Comparison of ENCODE assay signal across 9 cellular contexts in genomic region chr17:74776990-74777389, GRCh38. TPM values are rescaled to one million over a fixed set of nuclear protein-coding genes. Genes with fewer than 3 reads are reported as not detected.
DNase-seq lines count a peak whose midpoint lies in the region; ATAC-seq and TF ChIP-seq lines count a peak whose summit lies in the region.
"Had no signal": no experiment of that assay in that cellular context is flagged by ENCODE, and none has a peak within 500 bp of the region (broad histone marks: within the 10 kb centered on the region; RNA-seq: fewer than 3 reads in every experiment).

No MANE protein-coding gene starts in this region.

- H3K4me1 ChIP-seq in ascending aorta (peaks cover 5 to 23% of the 10 kb centered on the region in 2 donors), transverse colon (peaks cover 10 to 35% (median 17%) of the 10 kb centered on the region in 4 donors)

- H3K4me3 Mint-ChIP-seq in activated T-cell treated with anti-CD3 and anti-CD28 coated beads, Interleukin-2, amount 50 U/mL, for 4 hours = peak overlapping the region; percentile 100

- peaks cover 17% of the 10 kb centered on the region for H3K36me3 Mint-ChIP-seq in activated T-cell treated with anti-CD3 and anti-CD28 coated beads, Interleukin-2, amount 50 U/mL, for 4 hours (ENCODE audit: insufficient read depth)

- no peaks in the 10 kb centered on the region for H3K9me3 ChIP-seq in ascending aorta
- no peaks in the 10 kb centered on the region for H3K9me3 ChIP-seq in transverse colon

- peaks cover 11 to 30% of the 10 kb centered on the region in 2 donors for H3K36me3 ChIP-seq in ascending aorta
- peaks cover 0 to 12% (median under 1%) of the 10 kb centered on the region in 4 donors for H3K36me3 ChIP-seq in transverse colon

- no peaks in the 10 kb centered on the region for H3K27me3 Mint-ChIP-seq in activated T-cell treated with anti-CD3 and anti-CD28 coated beads, Interleukin-2, amount 50 U/mL, for 4 hours (ENCODE audit: low read depth)

- TF ChIP-seq EP300 in transverse colon (IDR thresholded peaks at IDR 0.05; ENCODE audit: low read depth) = no peak

- TF ChIP-seq POLR2A in lower leg skin (IDR thresholded peaks at IDR 0.05) (no peak), transverse colon (IDR thresholded peaks at IDR 0.05) (no peak)

- peaks cover 66% of the 10 kb centered on the region for H3K4me1 Mint-ChIP-seq in activated T-cell treated with anti-CD3 and anti-CD28 coated beads, Interleukin-2, amount 50 U/mL, for 4 hours (ENCODE audit: low read depth)

- intact Hi-C loops in ascending aorta (cut with DNase I) = loop anchor here (1.0 to 10.0 kb wide), 4 partner anchors 29 to 572 kb away; partner anchors contain the start of genes NHERF1 and RPL38
- intact Hi-C loops in lower leg skin (cut with DNase I; ENCODE audit: low total_unique reads) = no loop called here
- intact Hi-C loops in transverse colon (cut with DNase I; ENCODE audit: low total_unique reads) = no loop called here

- H3K27ac ChIP-seq in ascending aorta (no peak overlapping the region), transverse colon (peak overlapping the region; percentile 67 to 81 (median 80))

- H3K27me3 ChIP-seq in ascending aorta (no peaks in the 10 kb centered on the region), transverse colon (no peaks in the 10 kb centered on the region)

- no peaks in the 10 kb centered on the region for H3K9me3 Mint-ChIP-seq in activated T-cell treated with anti-CD3 and anti-CD28 coated beads, Interleukin-2, amount 50 U/mL, for 4 hours

- WGBS in lower leg skin, 2 donors = 39 to 40% methylated on average over 10 of the region's 10 CpGs
- WGBS in transverse colon (ENCODE audit: low coverage in 1 of 2), 2 donors = 44% methylated on average over 10 of the region's 10 CpGs; no CpG with 5 or more reads in 1 of the 2 donors

- H3K4me3 ChIP-seq in ascending aorta (peak overlapping the region; percentile 73 to 81), lower leg skin (ENCODE audit: low read depth, poor library complexity, severe bottlenecking) (peak overlapping the region; percentile 38), transverse colon (peak overlapping the region; percentile 5 to 75 (median 71))

- no peak for DNase-seq in activated T-cell treated with anti-CD3 and anti-CD28 coated beads, Interleukin-2, amount 50 U/mL, for 4 hours
- DNase-seq in activated T-cell treated with anti-CD3 and anti-CD28 coated beads for 4 hours (no peak), ascending aorta (ENCODE audit: low spot score in 2 of 2) (no peak), lower leg skin (ENCODE audit: low spot score in 2 of 2) (no peak), transverse colon (no peak), HuH-7.5 (ENCODE audit: low spot score) (no peak), dermis blood vessel endothelial cell (no peak)

- TF ChIP-seq CTCF in ascending aorta (IDR thresholded peaks at IDR 0.05) (no peak), lower leg skin (IDR thresholded peaks at IDR 0.05) (no peak), transverse colon (IDR thresholded peaks at IDR 0.05) (no peak)

- in situ Hi-C loops in transverse colon (cut with MboI; ENCODE audit: low pct_ligation_motif_present in 1 of 4, low pct_unique_long_range_greater_than_20kb in 1 of 4, low sequenced_read_pairs in 3 of 4) = no loop called here

- no peak for ATAC-seq in activated T-cell treated with anti-CD3 and anti-CD28 coated beads, Interleukin-2, amount 50 U/mL, for 4 hours
- ATAC-seq in HG03139 (IDR thresholded peaks at IDR 0.05; ENCODE audit: unreplicated experiment) = no peak

RNA-seq across cellular contexts. Expression of gene NAT9, which starts 0.8 kb away (rescaled TPM):
- 10 to 100 TPM; 63.1 to 68.7 (median 65.9) TPM for total RNA-seq in activated T-cell treated with anti-CD3 and anti-CD28 coated beads, Interleukin-2, amount 50 U/mL, for 4 hours
- 13.3 TPM for total RNA-seq in ascending aorta
- 10 to 100 TPM; 14.3 to 26.6 (median 18.1) TPM for total RNA-seq in lower leg skin
- 10 to 100 TPM; 18.3 to 34.4 (median 27.6) TPM for total RNA-seq in transverse colon
- 29.9 and 37.6 TPM in 2 replicates for total RNA-seq in dermis blood vessel endothelial cell

RNA-seq across cellular contexts. Expression of gene NHERF1, which starts 28.6 kb away (rescaled TPM):
- total RNA-seq in activated T-cell treated with anti-CD3 and anti-CD28 coated beads, Interleukin-2, amount 50 U/mL, for 4 hours = 100 to 1,000 TPM; 124 to 138 (median 137) TPM
- total RNA-seq in ascending aorta = 81.8 TPM
- total RNA-seq in lower leg skin = 10 to 100 TPM; 47.6 to 67.7 (median 58.6) TPM
- total RNA-seq in transverse colon = 100 to 1,000 TPM; 118 to 463 (median 233) TPM
- total RNA-seq in dermis blood vessel endothelial cell = 10.4 and 22.5 TPM in 2 replicates

RNA-seq across cellular contexts. Expression of gene RAB37, which starts 39.9 kb away (rescaled TPM):
- total RNA-seq in activated T-cell treated with anti-CD3 and anti-CD28 coated beads, Interleukin-2, amount 50 U/mL, for 4 hours = under 1 TPM; 0.29 to 0.98 (median 0.33) TPM
- total RNA-seq in ascending aorta (0.32 TPM), lower leg skin (1 to 10 TPM in 1 of 4 donors, under 1 TPM in 1, not detected in 2; 0.57 to 1.7 TPM), transverse colon (10 to 100 TPM in 1 of 4 donors, 1 to 10 TPM in 2, not detected in 1; 5.2 to 10.5 (median 5.4) TPM), dermis blood vessel endothelial cell (0.17 and 0.37 TPM in 2 replicates)
- total RNA-seq: Daoy had no signal

Comparison
In these comparisons a context has a peak if more than half of its experiments do, and no peak if none do; other contexts are left out.
1. H3K27ac ChIP-seq: peak in transverse colon (4 of 4); none in ascending aorta (0 of 2).
2. Peak in every context shown above with its lines, with median percentiles within 50 percentile points of each other: H3K4me3 ChIP-seq.